In the genomic region with DNA sequence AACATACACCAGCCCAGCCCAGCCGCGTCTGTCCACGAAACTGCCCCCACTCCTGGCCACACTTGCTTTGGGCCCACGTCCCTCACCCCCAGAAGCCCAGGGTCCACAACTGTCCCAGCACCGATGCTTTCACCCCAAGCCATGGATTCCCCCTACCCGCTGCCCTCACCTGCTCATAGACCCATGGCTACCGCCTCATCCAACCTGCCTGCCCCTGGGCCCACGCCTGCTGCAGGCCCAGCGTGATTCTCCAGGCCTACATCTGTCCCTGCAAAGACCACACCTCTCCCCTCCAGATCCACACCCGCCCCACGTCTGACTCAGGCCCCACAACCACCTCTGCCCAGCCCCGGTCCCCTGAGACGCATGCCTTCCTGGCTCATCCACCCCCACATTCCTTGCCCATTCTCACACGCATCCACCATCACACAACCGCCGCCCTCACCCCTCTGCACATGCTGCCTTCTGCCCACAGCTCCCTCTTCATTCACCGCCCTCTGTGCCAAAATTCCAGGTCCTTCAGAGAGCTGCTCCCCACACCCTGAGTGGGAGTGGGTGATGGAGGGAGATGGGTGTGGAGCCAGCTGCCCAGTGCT, we compare ENCODE assay signal across 1 cellular context.
TF ChIP-seq lines count a peak whose summit lies in the region.

No MANE protein-coding gene starts in this region.

TF ChIP-seq in IMR-90, 13 proteins besides CTCF, POLR2A, EP300 and RAD21:
- no peak for TF ChIP-seq FOS (IDR thresholded peaks at IDR 0.05; ENCODE audit: low read depth, low read length)
- no peak for TF ChIP-seq NFE2L2 (IDR thresholded peaks at IDR 0.05; ENCODE audit: low read depth, low read length)
- no peak for TF ChIP-seq MXI1 (IDR thresholded peaks at IDR 0.05; ENCODE audit: borderline replicate concordance, low read depth, low read length)
- TF ChIP-seq, protein P1, sequence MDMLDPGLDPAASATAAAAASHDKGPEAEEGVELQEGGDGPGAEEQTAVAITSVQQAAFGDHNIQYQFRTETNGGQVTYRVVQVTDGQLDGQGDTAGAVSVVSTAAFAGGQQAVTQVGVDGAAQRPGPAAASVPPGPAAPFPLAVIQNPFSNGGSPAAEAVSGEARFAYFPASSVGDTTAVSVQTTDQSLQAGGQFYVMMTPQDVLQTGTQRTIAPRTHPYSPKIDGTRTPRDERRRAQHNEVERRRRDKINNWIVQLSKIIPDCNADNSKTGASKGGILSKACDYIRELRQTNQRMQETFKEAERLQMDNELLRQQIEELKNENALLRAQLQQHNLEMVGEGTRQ (IDR thresholded peaks at IDR 0.05; ENCODE audit: low read depth, low read length) = no peak
- no peak for TF ChIP-seq RFX5 (IDR thresholded peaks at IDR 0.05; ENCODE audit: low read depth, low read length)
- TF ChIP-seq RCOR1 (IDR thresholded peaks at IDR 0.05; ENCODE audit: insufficient replicate concordance, low read length) = no peak
- TF ChIP-seq CHD1 (IDR thresholded peaks at IDR 0.05; ENCODE audit: low read depth, low read length) = no peak
